8 cellular contexts compared by ENCODE assay signal in the genomic region with DNA sequence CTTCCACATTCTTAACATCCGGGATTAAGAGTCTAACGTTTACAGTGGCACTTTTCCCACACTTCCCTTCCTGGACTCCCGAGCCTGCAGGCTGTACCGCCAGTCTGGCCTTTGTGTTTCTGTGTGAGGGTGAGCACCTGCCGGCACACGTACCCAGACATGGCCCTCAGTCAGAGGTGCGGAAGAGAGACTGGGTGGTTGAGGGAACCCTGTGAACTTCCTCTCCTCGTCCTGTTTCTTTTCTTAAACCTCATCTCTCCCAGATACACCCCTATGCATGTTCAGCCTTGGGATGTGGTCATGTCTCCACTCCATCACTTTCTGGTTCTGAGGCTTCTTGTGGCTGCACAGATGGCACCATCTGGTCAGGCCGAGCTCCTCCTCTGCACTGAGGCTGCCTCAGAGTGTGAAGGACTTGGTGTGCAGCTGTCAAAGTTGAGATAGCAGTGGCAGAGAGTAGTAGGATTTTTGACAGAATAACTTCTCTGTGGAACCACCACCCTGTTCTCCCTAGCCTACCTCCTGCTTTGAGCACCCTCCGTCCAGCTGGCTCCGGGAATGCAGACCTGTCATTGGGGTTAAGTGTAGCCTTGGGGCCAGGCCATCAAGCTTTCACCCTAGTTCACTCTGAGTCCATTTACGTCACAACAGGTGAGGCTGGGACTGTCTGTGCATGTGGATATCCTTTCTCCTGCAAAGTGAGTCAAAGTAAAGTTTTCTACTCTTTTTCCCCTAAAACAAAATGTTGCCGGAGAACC. TPM values are rescaled to one million over a fixed set of nuclear protein-coding genes. Genes with fewer than 3 reads are reported as not detected.
A peak's percentile ranks its signal among the peaks of the same experiment; 100 is the strongest.
DNase-seq lines count a peak whose midpoint lies in the region; ATAC-seq and TF ChIP-seq lines count a peak whose summit lies in the region.

No MANE protein-coding gene starts in this region.

- no peaks in the 10 kb centered on the region for H3K36me3 Mint-ChIP-seq in chondrocyte (ENCODE audit: low read depth)

- TF ChIP-seq CTCF in C4-2B (conservative IDR thresholded peaks at IDR 0.05) (no peak), chondrocyte (IDR thresholded peaks at IDR 0.05) (no peak)

- peaks cover 20% of the 10 kb centered on the region for H3K4me1 Mint-ChIP-seq in chondrocyte (ENCODE audit: low read depth)

- ATAC-seq in GM19463 (IDR thresholded peaks at IDR 0.05; ENCODE audit: unreplicated experiment): peak; percentile 52
- peak; percentile 45 for ATAC-seq in HG03378 (IDR thresholded peaks at IDR 0.05; ENCODE audit: unreplicated experiment)
- ATAC-seq in GM18520 (IDR thresholded peaks at IDR 0.05; ENCODE audit: unreplicated experiment): no peak
- ATAC-seq in left lobe of liver: no peak

- peak overlapping the region; percentile 70 for H3K27ac Mint-ChIP-seq in chondrocyte (ENCODE audit: unreplicated experiment)

- no peaks in the 10 kb centered on the region for H3K9me3 Mint-ChIP-seq in chondrocyte (ENCODE audit: low read depth)

- DNase-seq in chondrocyte (ENCODE audit: low spot score) (no peak), DMS79 (lab: John Stamatoyannopoulos, UW) (no peak), LoVo (ENCODE audit: low spot score) (no peak), left lobe of liver (ENCODE audit: low spot score) (no peak)

- peak overlapping the region; percentile 69 for H3K27ac ChIP-seq in C4-2B

- no peak overlapping the region for H3K4me3 Mint-ChIP-seq in chondrocyte (ENCODE audit: unreplicated experiment)

- no peaks in the 10 kb centered on the region for H3K27me3 Mint-ChIP-seq in chondrocyte (ENCODE audit: low read depth)

RNA-seq across cellular contexts. Expression of a gene that starts 31.4 kb away (rescaled TPM):
- 2.3 to 2.8 TPM (median 2.8 TPM) in 3 replicates for total RNA-seq in chondrocyte
- total RNA-seq in left lobe of liver: 0.10 TPM

RNA-seq across cellular contexts. Expression of a gene that starts 33.9 kb away (rescaled TPM):
- total RNA-seq in chondrocyte: 20.4 to 28.1 TPM (median 21.2 TPM) in 3 replicates
- 15.6 TPM for total RNA-seq in left lobe of liver

Comparison
In these comparisons a context has a peak if more than half of its experiments do, and no peak if none do; other contexts are left out.
1. ATAC-seq: peak in GM19463 (single experiment) and HG03378 (single experiment); none in GM18520 (single experiment) and left lobe of liver (single experiment).